ENCODE assay signal across 20 cellular contexts in genomic region chr9:136970361-136970760, GRCh38. TPM values are rescaled to one million over a fixed set of nuclear protein-coding genes. Genes with fewer than 3 reads are reported as not detected.
"Had no signal": no experiment of that assay in that cellular context is flagged by ENCODE, and none has a peak within 500 bp of the region (broad histone marks: within the 10 kb centered on the region; RNA-seq: fewer than 3 reads in every experiment).

No MANE protein-coding gene starts in this region.

- H3K4me3 ChIP-seq: MG63, SJCRH30 had no signal

- H3K4me1 ChIP-seq: SJCRH30 had no signal

- H3K9me3 ChIP-seq: MG63, SJCRH30 had no signal

- H3K27ac ChIP-seq: RWPE1, SJCRH30 had no signal

- H3K36me3 ChIP-seq: MG63, SJCRH30 had no signal

- DNase-seq: KBM-7, MG63, NCI-H1092 treated with DMSO at 0.1 percent for 48 hours, NCI-H1436, NCI-H187, NCI-H2029, NCI-H2081 treated with DMSO at 0.1 percent for 48 hours, NCI-H2171, NCI-H226, NCI-H446, NCI-H510A, NCI-H524 treated with DMSO at 0.1 percent for 48 hours, NCI-H69, NCI-H774, PC-3, SHP77, SJCRH30 had no signal

- H3K27me3 ChIP-seq: MG63 had no signal

RNA-seq across cellular contexts. Expression of gene PTGDS, which starts 6.9 kb away (rescaled TPM):
- total RNA-seq: HT-29, OCI-LY7, PC-3, SJCRH30 had no signal

RNA-seq across cellular contexts. Expression of gene LCNL1, which starts 12.4 kb away (rescaled TPM):
- total RNA-seq: HT-29, OCI-LY7, PC-3, SJCRH30 had no signal

RNA-seq across cellular contexts. Expression of gene LCN12, which starts 18.3 kb away (rescaled TPM):
- total RNA-seq: SJCRH30 had no signal

RNA-seq across cellular contexts. Expression of gene C8G, which starts 25.3 kb away (rescaled TPM):
- total RNA-seq: SJCRH30 had no signal
